8 cellular contexts compared by ENCODE assay signal in the genomic region with DNA sequence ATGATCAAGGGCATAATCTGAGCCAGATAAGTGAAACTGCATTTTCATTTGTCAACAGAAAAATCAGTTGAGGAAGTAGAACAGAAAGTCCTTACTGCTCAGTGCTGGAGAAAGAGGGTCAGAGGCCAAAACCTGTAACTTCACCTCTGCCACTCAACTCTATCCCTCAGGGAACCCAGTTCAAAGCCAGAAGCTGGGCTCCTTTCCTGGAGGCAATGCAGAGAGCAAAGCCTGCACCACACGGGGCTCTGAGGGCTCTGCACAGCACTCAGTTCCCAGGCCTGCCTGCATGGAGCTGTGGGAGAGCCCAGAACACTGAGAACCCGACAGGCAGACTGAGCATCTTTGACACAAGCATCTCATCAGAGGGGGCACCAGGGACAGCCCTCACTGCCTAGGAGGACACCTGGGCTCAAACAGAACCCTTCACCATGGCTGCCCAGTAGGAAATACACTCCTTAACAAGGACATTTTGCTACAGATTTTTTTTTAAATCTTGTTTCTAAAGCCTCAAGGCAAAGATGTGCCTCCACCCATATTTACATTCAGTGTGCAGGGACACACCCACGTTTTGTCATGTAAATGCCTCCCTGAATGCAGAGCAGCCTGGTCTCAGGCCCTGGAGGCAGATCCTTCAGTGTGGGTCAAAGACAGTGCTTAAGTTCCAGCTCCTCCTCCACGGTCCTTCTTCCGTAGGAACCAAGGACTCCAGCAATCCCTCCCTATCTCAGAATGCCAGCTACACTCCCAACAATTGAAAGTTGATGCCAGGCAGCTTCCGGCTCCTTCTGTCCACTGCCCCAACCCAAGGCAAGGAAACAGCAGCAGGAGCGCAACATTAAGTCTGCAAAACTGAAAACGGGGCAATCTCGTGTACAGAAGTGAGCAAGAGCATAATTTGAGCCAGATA. TPM values are rescaled to one million over a fixed set of nuclear protein-coding genes. Genes with fewer than 3 reads are reported as not detected.
DNase-seq lines count a peak whose midpoint lies in the region; ATAC-seq lines count a peak whose summit lies in the region.

No MANE protein-coding gene starts in this region.

- H3K9ac ChIP-seq in BLaER1 treated with 17β-estradiol and CSF1 and Interleukin-3, amounts not matched to agents 10 nM and 100 nM = peak overlapping the region in 5 of 11 experiments; percentile 32 to 46 (median 42); a peak in 8 of 22 replicates
- H3K9ac ChIP-seq in SK-N-MC (ENCODE audit: insufficient read length) = no peak overlapping the region

- peaks cover 60 to 99% (median 86%) of the 10 kb centered on the region in 11 experiments for H4K20me1 ChIP-seq in BLaER1 treated with 17β-estradiol and CSF1 and Interleukin-3, amounts not matched to agents 10 nM and 100 nM

- ATAC-seq in GM19455 (IDR thresholded peaks at IDR 0.05; ENCODE audit: unreplicated experiment) (peak; percentile 14), GM21576 (IDR thresholded peaks at IDR 0.05; ENCODE audit: unreplicated experiment) (no peak), GM18870 (IDR thresholded peaks at IDR 0.05; ENCODE audit: unreplicated experiment) (no peak), HG03457 (IDR thresholded peaks at IDR 0.05; ENCODE audit: unreplicated experiment) (no peak)

- H3K4me1 ChIP-seq in BLaER1 treated with 17β-estradiol and CSF1 and Interleukin-3, amounts not matched to agents 10 nM and 100 nM = peaks cover 52 to 73% (median 54%) of the 10 kb centered on the region in 10 experiments

- peak overlapping the region; percentile 91 to 100 (median 98); a peak in 19 of 22 replicates for H3K4me2 ChIP-seq in BLaER1 treated with 17β-estradiol and CSF1 and Interleukin-3, amounts not matched to agents 10 nM and 100 nM

- peak overlapping the region in 10 of 11 experiments; percentile 2 to 84 (median 70); a peak in 14 of 22 replicates for H3K27ac ChIP-seq in BLaER1 treated with 17β-estradiol and CSF1 and Interleukin-3, amounts not matched to agents 10 nM and 100 nM
- no peak overlapping the region for H3K27ac ChIP-seq in SK-N-MC

- peak overlapping the region in 5 of 6 donors; percentile 81 to 90 (median 89) for H3K27ac Mint-ChIP-seq in immature natural killer cell

- peaks cover 45 to 97% (median 82%) of the 10 kb centered on the region in 11 experiments for H3K36me3 ChIP-seq in BLaER1 treated with 17β-estradiol and CSF1 and Interleukin-3, amounts not matched to agents 10 nM and 100 nM
- no peaks in the 10 kb centered on the region for H3K36me3 ChIP-seq in SK-N-MC (ENCODE audit: insufficient read depth, low read length)

- H3K27me3 Mint-ChIP-seq in immature natural killer cell (ENCODE audit: low read depth in 3 of 3) = peaks cover 0 to 4% (median 3%) of the 10 kb centered on the region in 3 donors

- H3K9me3 Mint-ChIP-seq in immature natural killer cell = no peaks in the 10 kb centered on the region

- H3K36me3 Mint-ChIP-seq in immature natural killer cell = peaks cover 7 to 35% (median 15%) of the 10 kb centered on the region in 3 donors

- H3K4me1 Mint-ChIP-seq in immature natural killer cell = peaks cover 27 to 46% of the 10 kb centered on the region in 2 donors

- H3K4me3 ChIP-seq in BLaER1 treated with 17β-estradiol and CSF1 and Interleukin-3, amounts not matched to agents 10 nM and 100 nM = peak overlapping the region in 2 of 10 experiments; percentile 18 to 23; a peak in 4 of 20 replicates
- peak overlapping the region; percentile 31; the same call in 1 of the 2 replicates for H3K4me3 ChIP-seq in SK-N-MC

- H3K9me3 ChIP-seq in BLaER1 treated with 17β-estradiol and CSF1 and Interleukin-3, amounts not matched to agents 10 nM and 100 nM (replicated peaks in 1 of 11) = no peaks in the 10 kb centered on the region
- no peaks in the 10 kb centered on the region for H3K9me3 ChIP-seq in SK-N-MC (ENCODE audit: low read depth, low read length)

- peak overlapping the region in 3 of 5 donors; percentile 75 to 84 (median 80) for H3K4me3 Mint-ChIP-seq in immature natural killer cell

- no peaks in the 10 kb centered on the region for H3K27me3 ChIP-seq in BLaER1 treated with 17β-estradiol and CSF1 and Interleukin-3, amounts not matched to agents 10 nM and 100 nM

- DNase-seq in SK-N-MC (ENCODE audit: low read depth, low spot score) = no peak
- DNase-seq in immature natural killer cell = no peak
- DNase-seq in COLO829 (ENCODE audit: low spot score) = no peak

RNA-seq across cellular contexts. Expression of a gene that starts 6.6 kb away (rescaled TPM):
- polyA plus RNA-seq in immature natural killer cell = 100 to 1,000 TPM; 107 to 171 (median 131) TPM

RNA-seq across cellular contexts. Expression of a gene that starts 49.4 kb away (rescaled TPM):
- polyA plus RNA-seq in immature natural killer cell = 1 to 10 TPM; 4.7 to 9.9 (median 6.9) TPM
